8 cellular contexts compared by ENCODE assay signal in genomic region chr6:20534295-20534897, GRCh38. TPM values are rescaled to one million over a fixed set of nuclear protein-coding genes. Genes with fewer than 3 reads are reported as not detected.
DNase-seq lines count a peak whose midpoint lies in the region; ATAC-seq and TF ChIP-seq lines count a peak whose summit lies in the region.

CDKAL1 (plus strand) TSS chr6:20534457; CDS start chr6:20546351, 11,894 bp downstream.

- no peaks in the 10 kb centered on the region for H3K9me3 Mint-ChIP-seq in activated naive CD8-positive, alpha-beta T cell treated with anti-CD3 and anti-CD28 coated beads, Interleukin-2, amount 10 ng/mL, durations not matched to agents 7 days and 5 days

- H3K27me3 ChIP-seq in SU-DHL-6 (ENCODE audit: low read length) (no peaks in the 10 kb centered on the region), cardiac muscle cell (no peaks in the 10 kb centered on the region), parathyroid adenoma (ENCODE audit: control insufficient read depth, insufficient read depth, low read length) (no peaks in the 10 kb centered on the region), tibial nerve (no peaks in the 10 kb centered on the region)

- H3K79me2 ChIP-seq in SU-DHL-6 (ENCODE audit: insufficient read depth, low read length) (peaks cover 50% of the 10 kb centered on the region), parathyroid adenoma (peaks cover 6% of the 10 kb centered on the region)

- H3K9ac ChIP-seq in SU-DHL-6 (ENCODE audit: low read length) (peak within 1 kb of the TSS; percentile 83), parathyroid adenoma (no peak within 1 kb of the TSS)

- H3F3A ChIP-seq in SU-DHL-6 (ENCODE audit: insufficient read depth), result no peaks in the 10 kb centered on the region

- H3K4me3 ChIP-seq in SU-DHL-6 (ENCODE audit: insufficient read depth, low read length, poor library complexity, severe bottlenecking), result peak within 1 kb of the TSS; percentile 79
- H3K4me3 ChIP-seq in cardiac muscle cell, result peak within 1 kb of the TSS; percentile 71
- peak within 1 kb of the TSS; percentile 95 for H3K4me3 ChIP-seq in parathyroid adenoma (ENCODE audit: low read depth, low read length)
- H3K4me3 ChIP-seq in tibial nerve, result peak within 1 kb of the TSS; percentile 74 to 90 (median 76)

- peak within 1 kb of the TSS; percentile 93 for H3K4me3 Mint-ChIP-seq in activated naive CD8-positive, alpha-beta T cell treated with anti-CD3 and anti-CD28 coated beads, Interleukin-2, amount 10 ng/mL, durations not matched to agents 7 days and 5 days

- DNase-seq in NCI-H128 (lab: John Stamatoyannopoulos, UW; ENCODE audit: unreplicated experiment) (peak; percentile 72), cardiac muscle cell (ENCODE audit: low read depth in 1 of 2, low spot score in 1 of 2) (peak; percentile 89 to 94), tibial nerve (ENCODE audit: low spot score in 2 of 2) (peak; percentile 76 to 91)
- DNase-seq in activated naive CD8-positive, alpha-beta T cell treated with anti-CD3 and anti-CD28 coated beads, Interleukin-2, amount 10 ng/mL, durations not matched to agents 7 days and 5 days, result peak; percentile 86

- H4K20me1 ChIP-seq in SU-DHL-6 (ENCODE audit: low read depth, low read length), result peaks cover 5% of the 10 kb centered on the region; the same call in 1 of the 2 replicates

- no peaks in the 10 kb centered on the region for H3K27me3 Mint-ChIP-seq in activated naive CD8-positive, alpha-beta T cell treated with anti-CD3 and anti-CD28 coated beads, Interleukin-2, amount 10 ng/mL, durations not matched to agents 7 days and 5 days

- H3K4me2 ChIP-seq in SU-DHL-6 (ENCODE audit: low read depth, low read length, poor library complexity, severe bottlenecking) (peak within 1 kb of the TSS; percentile 73), parathyroid adenoma (ENCODE audit: low read length) (peak within 1 kb of the TSS; percentile 97)

- 1% methylated on average over 21 of the region's 21 CpGs for WGBS in tibial nerve, 2 donors

- TF ChIP-seq POLR2A in GM10847 (IDR thresholded peaks at IDR 0.05; ENCODE audit: extremely low read depth, insufficient read length) (peak; percentile 34), tibial nerve (IDR thresholded peaks at IDR 0.05) (peak in 1 of 2 donors; percentile 42)

- POLR2A ChIA-PET in activated naive CD8-positive, alpha-beta T cell treated with anti-CD3 and anti-CD28 coated beads, Interleukin-2, amount 10 ng/mL, durations not matched to agents 7 days and 5 days (lab: Charles Lee), result interaction anchor here (0.6 to 3.7 kb wide), 7 partner anchors 13 to 1060 kb away, joined by 3 to 28 read pairs (median 5); partner anchors contain the start of genes MBOAT1 and SOX4

- H3K36me3 ChIP-seq in SU-DHL-6 (ENCODE audit: low read length) (0 out of 2 replicates have a peak, but pooled peaks cover 10% of the 10 kb centered on the region), cardiac muscle cell (no peaks in the 10 kb centered on the region), parathyroid adenoma (ENCODE audit: control insufficient read depth, insufficient read depth, low read length) (no peaks in the 10 kb centered on the region), tibial nerve (peaks cover 0 to 7% (median 0%) of the 10 kb centered on the region in 3 donors)

- H3K4me1 ChIP-seq in cardiac muscle cell (ENCODE audit: low read depth) (peaks cover 6% of the 10 kb centered on the region), parathyroid adenoma (peaks cover 6% of the 10 kb centered on the region), tibial nerve (peaks cover 0 to 31% (median 9%) of the 10 kb centered on the region in 4 donors)

- TF ChIP-seq CTCF in SU-DHL-6 (IDR thresholded peaks at IDR 0.05; ENCODE audit: insufficient read depth, low read length, poor library complexity, severe bottlenecking) (no peak), cardiac muscle cell (IDR thresholded peaks at IDR 0.05; ENCODE audit: low read depth, low read length) (no peak), parathyroid adenoma (IDR thresholded peaks at IDR 0.05) (no peak), tibial nerve (IDR thresholded peaks at IDR 0.05) (peak in 1 of 5 experiments; percentile 30)

- ATAC-seq in HG02678 (IDR thresholded peaks at IDR 0.05; ENCODE audit: unreplicated experiment), result peak; percentile 87
- ATAC-seq in activated naive CD8-positive, alpha-beta T cell treated with anti-CD3 and anti-CD28 coated beads, Interleukin-2, amount 10 ng/mL, durations not matched to agents 7 days and 5 days (ENCODE audit: low read depth), result peak; percentile 90

- H3K4me1 Mint-ChIP-seq in activated naive CD8-positive, alpha-beta T cell treated with anti-CD3 and anti-CD28 coated beads, Interleukin-2, amount 10 ng/mL, durations not matched to agents 7 days and 5 days, result peaks cover 32% of the 10 kb centered on the region

- peak within 1 kb of the TSS; percentile 95 for H3K27ac Mint-ChIP-seq in activated naive CD8-positive, alpha-beta T cell treated with anti-CD3 and anti-CD28 coated beads, Interleukin-2, amount 10 ng/mL, durations not matched to agents 7 days and 5 days

- TF ChIP-seq EP300 in tibial nerve (IDR thresholded peaks at IDR 0.05), result peak; percentile 58 to 96

- H3K9me2 ChIP-seq in SU-DHL-6 (replicated peaks; ENCODE audit: insufficient read depth, low read length), result no peaks in the 10 kb centered on the region

- peak within 1 kb of the TSS; percentile 67 for H3K27ac ChIP-seq in SU-DHL-6 (ENCODE audit: low read depth, low read length)
- peak within 1 kb of the TSS; percentile 78 for H3K27ac ChIP-seq in cardiac muscle cell
- peak within 1 kb of the TSS; percentile 76 for H3K27ac ChIP-seq in parathyroid adenoma
- peak within 1 kb of the TSS; percentile 22 to 91 (median 84) for H3K27ac ChIP-seq in tibial nerve

- H2AFZ ChIP-seq in SU-DHL-6 (ENCODE audit: low read depth, low read length, severe bottlenecking) (peak within 1 kb of the TSS; percentile 97), parathyroid adenoma (peak within 1 kb of the TSS; percentile 93)

- peaks cover 10% of the 10 kb centered on the region for H3K36me3 Mint-ChIP-seq in activated naive CD8-positive, alpha-beta T cell treated with anti-CD3 and anti-CD28 coated beads, Interleukin-2, amount 10 ng/mL, durations not matched to agents 7 days and 5 days

- H3K9me3 ChIP-seq in SU-DHL-6 (ENCODE audit: insufficient read depth, low read length), result no peaks in the 10 kb centered on the region
- no peaks in the 10 kb centered on the region for H3K9me3 ChIP-seq in cardiac muscle cell (ENCODE audit: low read depth)
- no peaks in the 10 kb centered on the region for H3K9me3 ChIP-seq in parathyroid adenoma (ENCODE audit: control insufficient read depth, low read length)
- H3K9me3 ChIP-seq in tibial nerve, result no peaks in the 10 kb centered on the region

RNA-seq across cellular contexts. Expression of gene CDKAL1, which starts in this region (rescaled TPM):
- total RNA-seq in activated naive CD8-positive, alpha-beta T cell treated with anti-CD3 and anti-CD28 coated beads, Interleukin-2, amount 10 ng/mL, durations not matched to agents 7 days and 5 days, result 10 to 100 TPM; 22.7 to 24.4 TPM
- total RNA-seq in cardiac muscle cell (13.7 TPM in 2 replicates), tibial nerve (10 to 100 TPM; 13.5 to 21.2 (median 17.3) TPM)
- polyA plus RNA-seq in cardiac muscle cell, result 12.2 and 19.3 TPM in 2 replicates

Comparison
In these comparisons a context has a peak if more than half of its experiments do, and no peak if none do; other contexts are left out.
1. Peak in every context shown above with its lines: DNase-seq, ATAC-seq, H3K4me3 ChIP-seq and H3K27ac ChIP-seq.